ENCODE assay signal across 8 cellular contexts in the genomic region with DNA sequence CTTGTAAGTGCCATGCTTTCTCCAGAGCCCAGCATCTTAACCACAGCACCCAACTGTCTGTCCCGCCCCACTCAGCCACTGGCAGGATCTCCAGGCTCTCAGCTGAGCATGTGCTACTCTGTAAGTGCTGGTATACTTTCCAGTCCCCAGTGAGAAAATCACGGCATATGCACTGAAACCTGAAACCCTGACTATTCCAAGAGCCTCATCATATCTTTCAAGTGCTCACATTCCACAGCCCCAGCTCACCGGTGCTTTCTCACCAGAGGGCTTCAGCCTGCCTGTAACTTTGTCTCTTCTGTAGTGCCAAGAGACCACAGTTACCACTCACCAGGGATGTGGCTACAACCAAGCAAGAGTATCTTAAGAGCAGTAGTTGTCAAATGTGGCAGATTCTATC. TPM values are rescaled to one million over a fixed set of nuclear protein-coding genes. Genes with fewer than 3 reads are reported as not detected.
DNase-seq lines count a peak whose midpoint lies in the region; ATAC-seq and TF ChIP-seq lines count a peak whose summit lies in the region.

No MANE protein-coding gene starts in this region.

- H2AFZ ChIP-seq in IMR-90 (replicated peaks; ENCODE audit: low read length, poor library complexity) = no peak overlapping the region

- H3K9ac ChIP-seq in BLaER1 treated with 17β-estradiol and CSF1 and Interleukin-3, amounts not matched to agents 10 nM and 100 nM = no peak overlapping the region
- H3K9ac ChIP-seq in IMR-90 (ENCODE audit: low read depth, low read length) (no peak overlapping the region), mesendoderm (ENCODE audit: low read length) (no peak overlapping the region)

- peaks cover 4 to 13% of the 10 kb centered on the region in 2 experiments; a peak in 2 of 4 replicates for H3K79me1 ChIP-seq in IMR-90 (ENCODE audit: low read depth in 1 of 2, low read length in 2 of 2)
- no peaks in the 10 kb centered on the region for H3K79me1 ChIP-seq in mesendoderm (ENCODE audit: low read length)

- H3K14ac ChIP-seq in IMR-90 (replicated peaks; ENCODE audit: low read depth, low read length) = no peak overlapping the region; the same call in 1 of the 2 replicates

- H3K4ac ChIP-seq in IMR-90 (ENCODE audit: low read depth, low read length) (peak overlapping the region; percentile 55; the same call in 1 of the 2 replicates), mesendoderm (ENCODE audit: low read depth, low read length) (no peak overlapping the region)

- TF ChIP-seq POLR2A in IMR-90 (IDR thresholded peaks at IDR 0.05; ENCODE audit: low read depth, low read length) = peak; percentile 56

- H4K5ac ChIP-seq in IMR-90 (ENCODE audit: low read depth, low read length) = peak overlapping the region; percentile 7; the same call in 1 of the 2 replicates
- no peak overlapping the region for H4K5ac ChIP-seq in mesendoderm (ENCODE audit: low read length)

- H3K9me1 ChIP-seq in IMR-90 (ENCODE audit: insufficient read depth, low read length) = peaks cover 18% of the 10 kb centered on the region

- H2BK15ac ChIP-seq in IMR-90 (ENCODE audit: low read depth, low read length) = peak overlapping the region; percentile 95; the same call in 2 of the 3 replicates
- H2BK15ac ChIP-seq in mesendoderm (replicated peaks; ENCODE audit: low read depth) = no peak overlapping the region

- 20% methylated on average over 1 of the region's 3 CpGs; no CpG with 5 or more reads in 1 of the 2 experiments for WGBS in IMR-90 (ENCODE audit: extremely low coverage in 2 of 2, insufficient read length in 1 of 2), 2 experiments
- no CpG with 5 or more reads among the region's 3 CpGs for WGBS in mesendoderm (ENCODE audit: extremely low coverage, insufficient coverage, low lambda C conversion rate)

- dilution Hi-C loops in IMR-90 (cut with HindIII; ENCODE audit: low sequenced_read_pairs, unreplicated experiment) = no loop called here

- H3K4me2 ChIP-seq in BLaER1 treated with 17β-estradiol and CSF1 and Interleukin-3, amounts not matched to agents 10 nM and 100 nM = peak overlapping the region; percentile 16 to 71 (median 52); a peak in 21 of 22 replicates
- H3K4me2 ChIP-seq in IMR-90 (ENCODE audit: low read depth, low read length) (peak overlapping the region; percentile 16), mesendoderm (ENCODE audit: low read length) (no peak overlapping the region)

- no TSS peak for BruUV-seq in IMR-90 (replicated peaks; lab: Mats Ljungman, UMichigan)

- H4K8ac ChIP-seq in IMR-90 (ENCODE audit: low read depth in 2 of 2, low read length in 2 of 2) (peak overlapping the region in 1 of 2 experiments; percentile 43; a peak in 1 of 4 replicates), mesendoderm (ENCODE audit: low read depth, low read length) (no peak overlapping the region)

- peak overlapping the region; percentile 94; the same call in 1 of the 2 replicates for H2BK120ac ChIP-seq in IMR-90 (ENCODE audit: low read depth, low read length)
- no peak overlapping the region for H2BK120ac ChIP-seq in mesendoderm (ENCODE audit: low read depth, low read length)

- H3K23ac ChIP-seq in IMR-90 (ENCODE audit: low read depth, low read length) (peak overlapping the region; percentile 59; the same call in 1 of the 2 replicates), mesendoderm (ENCODE audit: low read length) (no peak overlapping the region)

- H3K4me3 ChIP-seq in BLaER1 treated with 17β-estradiol and CSF1 and Interleukin-3, amounts not matched to agents 10 nM and 100 nM = no peak overlapping the region
- H3K4me3 ChIP-seq in IMR-90 (ENCODE audit: insufficient read depth, low read depth, low read length) (no peak overlapping the region), mesendoderm (ENCODE audit: low read length) (no peak overlapping the region)

- no peaks in the 10 kb centered on the region for H3K36me3 ChIP-seq in BLaER1 treated with 17β-estradiol and CSF1 and Interleukin-3, amounts not matched to agents 10 nM and 100 nM
- no peaks in the 10 kb centered on the region for H3K36me3 ChIP-seq in IMR-90 (ENCODE audit: control insufficient read depth, insufficient read depth, low read length)
- no peaks in the 10 kb centered on the region for H3K36me3 ChIP-seq in mesendoderm (ENCODE audit: control insufficient read depth, insufficient read depth, low read length)

- intact Hi-C loops in IMR-90 (cut with micrococcal nuclease) = no loop called here

- H3K56ac ChIP-seq in IMR-90 (ENCODE audit: extremely low read depth, insufficient read depth, low read length) = 0 out of 2 replicates have a peak overlapping the region, but pooled peaks have one; percentile 24
- no peak overlapping the region for H3K56ac ChIP-seq in mesendoderm (ENCODE audit: low read length)

- H2BK5ac ChIP-seq in IMR-90 (ENCODE audit: low read depth, low read length, poor library complexity, severe bottlenecking) = peak overlapping the region; percentile 83
- no peak overlapping the region for H2BK5ac ChIP-seq in mesendoderm (ENCODE audit: low read length)

- no peak for TF ChIP-seq CTCF in IMR-90 (conservative IDR thresholded peaks at IDR 0.05; ENCODE audit: low read depth, low read length)

- H2AK9ac ChIP-seq in IMR-90 (replicated peaks; ENCODE audit: low read depth, low read length, poor library complexity) = no peak overlapping the region

- peaks cover 32 to 40% (median 35%) of the 10 kb centered on the region in 10 experiments for H3K4me1 ChIP-seq in BLaER1 treated with 17β-estradiol and CSF1 and Interleukin-3, amounts not matched to agents 10 nM and 100 nM
- H3K4me1 ChIP-seq in IMR-90 (ENCODE audit: control insufficient read depth, insufficient read depth, low read length) (peaks cover 23% of the 10 kb centered on the region), mesendoderm (ENCODE audit: control insufficient read depth, low read depth, low read length) (peaks cover 3% of the 10 kb centered on the region)

- H2AK5ac ChIP-seq in IMR-90 (ENCODE audit: low read depth, low read length) = no peak overlapping the region
- no peak overlapping the region for H2AK5ac ChIP-seq in mesendoderm (ENCODE audit: low read length)

- CTCF ChIA-PET in IMR-90 (lab: Yijun Ruan, JAX) = no interaction called here

- ATAC-seq in IMR-90 (ENCODE audit: low read depth) = peak; percentile 80
- no peak for ATAC-seq in HG02970 (IDR thresholded peaks at IDR 0.05; ENCODE audit: low FRiP score, unreplicated experiment)
- no peak for ATAC-seq in GM18909 (IDR thresholded peaks at IDR 0.05; ENCODE audit: poor library complexity, unreplicated experiment)

- peak overlapping the region; percentile 19; the same call in 1 of the 2 replicates for H3K18ac ChIP-seq in IMR-90 (ENCODE audit: low read depth, low read length)
- no peak overlapping the region for H3K18ac ChIP-seq in mesendoderm (ENCODE audit: low read length)

- H4K20me1 ChIP-seq in BLaER1 treated with 17β-estradiol and CSF1 and Interleukin-3, amounts not matched to agents 10 nM and 100 nM = no peaks in the 10 kb centered on the region
- H4K20me1 ChIP-seq in IMR-90 (ENCODE audit: insufficient read depth, low read length) = no peaks in the 10 kb centered on the region

- H2BK20ac ChIP-seq in IMR-90 (ENCODE audit: low read depth, low read length) = peak overlapping the region; percentile 82; the same call in 1 of the 2 replicates

- in situ Hi-C loops in IMR-90 (cut with MboI; ENCODE audit: low sequenced_read_pairs) = no loop called here

- peak overlapping the region; percentile 40; the same call in 1 of the 2 replicates for H4K91ac ChIP-seq in IMR-90 (ENCODE audit: insufficient read depth, low read depth, low read length)

- peak; percentile 99 for DNase-seq in IMR-90
- peak; percentile 95 for DNase-seq in astrocyte of the hippocampus (ENCODE audit: low read depth, low spot score)
- DNase-seq in mesendoderm = peak; percentile 75
- no peak for DNase-seq in HuH-7.5 (ENCODE audit: low spot score)
- DNase-seq in activated naive CD4-positive, alpha-beta T cell (lab: John Stamatoyannopoulos, UW) = no peak

- POLR2A ChIA-PET in IMR-90 (lab: Charles Lee; ENCODE audit: unreplicated experiment) = no interaction called here

- H3K27me3 ChIP-seq in BLaER1 treated with 17β-estradiol and CSF1 and Interleukin-3, amounts not matched to agents 10 nM and 100 nM = no peaks in the 10 kb centered on the region
- no peaks in the 10 kb centered on the region for H3K27me3 ChIP-seq in IMR-90 (ENCODE audit: control insufficient read depth, insufficient read depth, low read length)
- no peaks in the 10 kb centered on the region for H3K27me3 ChIP-seq in mesendoderm (ENCODE audit: insufficient read depth, low read length, poor library complexity)

- H3K9me3 ChIP-seq in BLaER1 treated with 17β-estradiol and CSF1 and Interleukin-3, amounts not matched to agents 10 nM and 100 nM (replicated peaks in 1 of 11) = peaks cover 0 to 2% (median 0%) of the 10 kb centered on the region in 11 experiments; a peak in 2 of 22 replicates
- no peaks in the 10 kb centered on the region for H3K9me3 ChIP-seq in IMR-90 (ENCODE audit: control insufficient read depth, insufficient read depth, low read length)

- peak; percentile 34 for TF ChIP-seq RAD21 in IMR-90 (IDR thresholded peaks at IDR 0.05; ENCODE audit: low read length)

- no peaks in the 10 kb centered on the region for H3K79me2 ChIP-seq in mesendoderm (ENCODE audit: control insufficient read depth, insufficient read depth, low read length)

- no peak overlapping the region for H3K27ac ChIP-seq in BLaER1 treated with 17β-estradiol and CSF1 and Interleukin-3, amounts not matched to agents 10 nM and 100 nM
- peak overlapping the region; percentile 32 for H3K27ac ChIP-seq in IMR-90 (ENCODE audit: insufficient read depth, low read length)
- no peak overlapping the region for H3K27ac ChIP-seq in mesendoderm (ENCODE audit: low read depth, low read length)

TF ChIP-seq in IMR-90, 13 proteins besides CTCF, POLR2A, EP300 and RAD21 (continues in another document):
- peak; percentile 67 for TF ChIP-seq RCOR1 (IDR thresholded peaks at IDR 0.05; ENCODE audit: insufficient replicate concordance, low read length)
- TF ChIP-seq RFX5 (IDR thresholded peaks at IDR 0.05; ENCODE audit: low read depth, low read length) = no peak
- TF ChIP-seq BHLHE40 (IDR thresholded peaks at IDR 0.05; ENCODE audit: low read depth, low read length) = peak; percentile 74
- TF ChIP-seq, protein P1, sequence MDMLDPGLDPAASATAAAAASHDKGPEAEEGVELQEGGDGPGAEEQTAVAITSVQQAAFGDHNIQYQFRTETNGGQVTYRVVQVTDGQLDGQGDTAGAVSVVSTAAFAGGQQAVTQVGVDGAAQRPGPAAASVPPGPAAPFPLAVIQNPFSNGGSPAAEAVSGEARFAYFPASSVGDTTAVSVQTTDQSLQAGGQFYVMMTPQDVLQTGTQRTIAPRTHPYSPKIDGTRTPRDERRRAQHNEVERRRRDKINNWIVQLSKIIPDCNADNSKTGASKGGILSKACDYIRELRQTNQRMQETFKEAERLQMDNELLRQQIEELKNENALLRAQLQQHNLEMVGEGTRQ (IDR thresholded peaks at IDR 0.05; ENCODE audit: low read depth, low read length) = no peak
- TF ChIP-seq CHD1 (IDR thresholded peaks at IDR 0.05; ENCODE audit: low read depth, low read length) = no peak

RNA-seq across cellular contexts. Expression of a gene that starts 24.4 kb away (rescaled TPM):
- total RNA-seq in IMR-90 (2012; rRNA removed) = 65.5 and 80.7 TPM in 2 replicates
- 67.5 and 70.7 TPM in 2 replicates for polyA plus RNA-seq in IMR-90 (2012; rRNA removed)
- polyA plus RNA-seq in IMR-90 (2012; cell fraction: cytosol; rRNA removed) = 61.3 and 83.4 TPM in 2 replicates
- 102 and 106 TPM in 2 replicates for polyA plus RNA-seq in IMR-90 (2012; cell fraction: nucleus; rRNA removed; ENCODE audit: low replicate concordance)
- polyA plus RNA-seq in mesendoderm (2013, experiment 1 of 2) = 0.46 TPM
- 0.52 TPM for polyA plus RNA-seq in mesendoderm (2013, experiment 2 of 2)

Comparison
In these comparisons a context has a peak if more than half of its experiments do, and no peak if none do; other contexts are left out.
1. DNase-seq: peak in IMR-90 (single experiment), astrocyte of the hippocampus (single experiment) and mesendoderm (single experiment); none in HuH-7.5 (single experiment) and activated naive CD4-positive, alpha-beta T cell (0 of 4).